In the genomic region with DNA sequence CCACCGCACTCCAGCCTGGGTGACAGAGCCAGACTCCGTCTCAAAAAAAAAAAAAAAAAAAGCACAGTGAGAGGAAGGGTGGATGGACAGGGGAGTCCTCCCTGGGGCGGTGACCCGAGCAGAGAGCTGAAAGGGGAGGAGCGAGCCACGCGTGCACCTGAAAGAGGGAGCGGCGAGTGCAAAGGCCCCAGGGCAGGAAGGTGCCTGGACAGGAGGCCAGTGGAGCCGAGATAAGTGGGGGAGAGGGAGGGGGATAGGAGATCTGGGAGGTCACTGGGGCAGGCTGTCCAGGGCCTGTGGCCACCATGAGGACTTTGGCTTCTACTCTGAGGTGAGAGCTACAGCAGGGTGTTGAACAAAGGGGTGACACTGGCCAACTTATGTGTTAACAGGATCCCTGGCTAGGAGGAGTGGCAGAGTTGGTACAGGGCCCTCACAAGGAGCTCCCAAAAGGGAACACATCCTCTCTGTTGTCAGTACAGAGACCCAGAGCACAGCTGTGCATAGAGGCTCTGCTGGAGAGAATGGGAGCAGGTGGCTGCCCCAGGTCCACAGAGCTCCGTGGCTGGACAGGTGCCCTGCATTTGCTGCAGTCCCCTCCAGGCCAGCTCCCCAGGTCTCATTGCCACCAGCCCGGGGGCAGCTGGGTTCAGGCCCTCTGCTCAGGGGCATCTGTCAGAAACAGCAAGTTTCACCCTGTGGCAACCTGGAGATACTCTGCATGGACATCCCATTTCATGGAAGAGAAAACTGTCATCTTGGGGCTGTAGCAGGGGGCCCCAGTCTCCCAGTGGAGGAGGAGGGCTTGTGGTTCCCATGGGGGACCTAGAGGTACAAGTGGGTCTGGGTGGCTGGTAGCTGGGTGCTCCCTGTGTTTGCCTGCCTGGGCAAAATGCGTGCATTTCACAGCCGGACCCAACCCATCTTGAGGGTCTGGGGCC, we compare ENCODE assay signal across 22 cellular contexts.
"Had no signal": no experiment of that assay in that cellular context is flagged by ENCODE, and none has a peak within 500 bp of the region (broad histone marks: within the 10 kb centered on the region; RNA-seq: fewer than 3 reads in every experiment).

No MANE protein-coding gene starts in this region.

- H3K27ac ChIP-seq: brain microvascular endothelial cell, gastroesophageal sphincter, hepatocyte, pancreas, prostate gland, tibial nerve had no signal

- ATAC-seq: activated CD8-positive, alpha-beta T cell treated with anti-CD3 and anti-CD28 coated beads for 36 hours; activated T-cell treated with anti-CD3 and anti-CD28 coated beads, Interleukin-2, amount 50 U/mL, for 4 hours; activated T-helper 17 cell treated with anti-CD3 and anti-CD28 coated beads, Interleukin-2, amount 50 U/mL, for 72 hours; gastroesophageal sphincter; naive thymus-derived CD4-positive, alpha-beta T cell; pancreas had no signal

- H2AFZ ChIP-seq: hepatocyte had no signal

- H3K4me2 ChIP-seq: hepatocyte had no signal

- H3K4me3 ChIP-seq: gastroesophageal sphincter, hepatocyte, pancreas, prostate gland, tibial nerve had no signal

- H3K4me1 ChIP-seq: pancreas, prostate gland had no signal

- DNase-seq: activated CD4-positive, alpha-beta T cell treated with anti-CD3 and anti-CD28 coated beads for 1 hour; activated CD4-positive, alpha-beta T cell treated with anti-CD3 and anti-CD28 coated beads, Interleukin-2, amount 50 U/mL, for 1 hour; activated CD8-positive, alpha-beta T cell treated with anti-CD3 and anti-CD28 coated beads for 36 hours; activated gamma-delta T cell treated with Interleukin-2 at 50 U/mL for 16 hours; activated naive CD4-positive, alpha-beta T cell treated with anti-CD3 and anti-CD28 coated beads, Interleukin-2, amount 50 U/mL, for 16 hours; activated T-cell treated with anti-CD3 and anti-CD28 coated beads, Interleukin-2, amount 50 U/mL, for 4 hours; amniotic stem cell; brain microvascular endothelial cell; caudate nucleus; islet precursor cell; left cardiac atrium; midbrain; naive thymus-derived CD4-positive, alpha-beta T cell; retina; stimulated activated naive CD4-positive, alpha-beta T cell; T1000 had no signal

- H3K36me3 ChIP-seq: brain microvascular endothelial cell, gastroesophageal sphincter, pancreas, prostate gland had no signal

- H3K27me3 ChIP-seq: brain microvascular endothelial cell, gastroesophageal sphincter, hepatocyte, pancreas, tibial nerve had no signal

- H3K9me3 ChIP-seq: gastroesophageal sphincter, pancreas, prostate gland, tibial nerve had no signal

- H3K79me2 ChIP-seq: hepatocyte had no signal
